11 cellular contexts compared by ENCODE assay signal in genomic region chr1:246428542-246429308, GRCh38.
DNase-seq lines count a peak whose midpoint lies in the region; ATAC-seq and TF ChIP-seq lines count a peak whose summit lies in the region.
"Had no signal": no experiment of that assay in that cellular context is flagged by ENCODE, and none has a peak within 500 bp of the region (broad histone marks: within the 10 kb centered on the region; RNA-seq: fewer than 3 reads in every experiment).

No MANE protein-coding gene starts in this region.

- H3K4me3 Mint-ChIP-seq in stimulated activated naive CD8-positive, alpha-beta T cell treated with anti-CD3 and anti-CD28 coated beads, Interleukin-15, Interleukin-2, amounts not matched to agents 100 ng/mL and 50 ng/mL, for 24 hours, result no peak overlapping the region
- H3K4me3 Mint-ChIP-seq: nephron had no signal

- peak; percentile 3 to 9 (median 6) for DNase-seq in stimulated activated CD4-positive, alpha-beta T cell treated with anti-CD3 and anti-CD28 coated beads, Interleukin-12 subunit alpha, Interleukin-12 subunit beta, amount 100 ng/mL, for 48 hours (ENCODE audit: low read depth in 2 of 3, low spot score in 1 of 3)
- no peak for DNase-seq in stimulated activated CD4-positive, alpha-beta T cell treated with anti-CD3 and anti-CD28 coated beads, Interleukin-4, amount 100 ng/mL, for 4 hours
- DNase-seq in SK-MEL-5 (ENCODE audit: low read depth, low spot score) (peak; percentile 50), fibroblast of pulmonary artery (ENCODE audit: low read depth) (peak; percentile 63), HT-29 (ENCODE audit: low spot score) (no peak), NCI-H1694 (lab: John Stamatoyannopoulos, UW) (no peak)

- TF ChIP-seq CTCF in fibroblast of pulmonary artery (IDR thresholded peaks at IDR 0.05; ENCODE audit: low read length, missing control alignments), result no peak

- in situ Hi-C loops in SK-MEL-5 (cut with HindIII; ENCODE audit: low pct_unique_long_range_greater_than_20kb, low sequenced_read_pairs), result no loop called here

- no peak for ATAC-seq in GM19452 (IDR thresholded peaks at IDR 0.05; ENCODE audit: unreplicated experiment)
- ATAC-seq: Right ventricle myocardium inferior had no signal

- peaks cover 8% of the 10 kb centered on the region for H3K4me1 Mint-ChIP-seq in stimulated activated naive CD8-positive, alpha-beta T cell treated with anti-CD3 and anti-CD28 coated beads, Interleukin-15, Interleukin-2, amounts not matched to agents 100 ng/mL and 50 ng/mL, for 24 hours (ENCODE audit: low read depth)
- H3K4me1 Mint-ChIP-seq: nephron had no signal

- H3K4me3 ChIP-seq in fibroblast of pulmonary artery (replicated peaks; ENCODE audit: low read depth, low read length), result no peak overlapping the region
- H3K4me3 ChIP-seq: vagina had no signal

- peaks cover 22% of the 10 kb centered on the region for H3K36me3 Mint-ChIP-seq in stimulated activated naive CD8-positive, alpha-beta T cell treated with anti-CD3 and anti-CD28 coated beads, Interleukin-15, Interleukin-2, amounts not matched to agents 100 ng/mL and 50 ng/mL, for 24 hours (ENCODE audit: low read depth)

- peak overlapping the region; percentile 56 for H3K27ac Mint-ChIP-seq in stimulated activated naive CD8-positive, alpha-beta T cell treated with anti-CD3 and anti-CD28 coated beads, Interleukin-15, Interleukin-2, amounts not matched to agents 100 ng/mL and 50 ng/mL, for 24 hours
- H3K27ac Mint-ChIP-seq: nephron had no signal

- H3K27me3 Mint-ChIP-seq in stimulated activated naive CD8-positive, alpha-beta T cell treated with anti-CD3 and anti-CD28 coated beads, Interleukin-15, Interleukin-2, amounts not matched to agents 100 ng/mL and 50 ng/mL, for 24 hours, result no peaks in the 10 kb centered on the region

- peaks cover 10% of the 10 kb centered on the region for H3K9me3 Mint-ChIP-seq in stimulated activated naive CD8-positive, alpha-beta T cell treated with anti-CD3 and anti-CD28 coated beads, Interleukin-15, Interleukin-2, amounts not matched to agents 100 ng/mL and 50 ng/mL, for 24 hours
- H3K9me3 Mint-ChIP-seq: nephron had no signal

Comparison
In these comparisons a context has a peak if more than half of its experiments do, and no peak if none do; other contexts are left out.
1. DNase-seq: peak in stimulated activated CD4-positive, alpha-beta T cell treated with anti-CD3 and anti-CD28 coated beads, Interleukin-12 subunit alpha, Interleukin-12 subunit beta, amount 100 ng/mL, for 48 hours (3 of 3), SK-MEL-5 (single experiment) and fibroblast of pulmonary artery (single experiment); none in stimulated activated CD4-positive, alpha-beta T cell treated with anti-CD3 and anti-CD28 coated beads, Interleukin-4, amount 100 ng/mL, for 4 hours (0 of 2), HT-29 (single experiment) and NCI-H1694 (single experiment).